8 cellular contexts compared by ENCODE assay signal in genomic region chr11:57426754-57427691, GRCh38. TPM values are rescaled to one million over a fixed set of nuclear protein-coding genes. Genes with fewer than 3 reads are reported as not detected.
DNase-seq lines count a peak whose midpoint lies in the region; ATAC-seq and TF ChIP-seq lines count a peak whose summit lies in the region.

SLC43A3 (minus strand) TSS chr11:57427121; CDS start chr11:57426172, 949 bp downstream.

- peak in 1 of 2 donors; percentile 47 for TF ChIP-seq POLR2A in thyroid gland (IDR thresholded peaks at IDR 0.05)

- H3K9ac ChIP-seq in BLaER1 (peak within 1 kb of the TSS; percentile 90), SK-N-MC (ENCODE audit: insufficient read length) (no peak within 1 kb of the TSS), parathyroid adenoma (no peak within 1 kb of the TSS)

- peak within 1 kb of the TSS; percentile 53 for H2AFZ ChIP-seq in parathyroid adenoma

- peak within 1 kb of the TSS; percentile 94 for H3K27ac ChIP-seq in BLaER1
- H3K27ac ChIP-seq in SK-N-MC: no peak within 1 kb of the TSS
- H3K27ac ChIP-seq in parathyroid adenoma: peak within 1 kb of the TSS; percentile 72
- peak within 1 kb of the TSS; percentile 99 to 100 (median 99) for H3K27ac ChIP-seq in thyroid gland

- peak within 1 kb of the TSS; percentile 76 for H3K4me3 ChIP-seq in BLaER1
- peak within 1 kb of the TSS; percentile 36; the same call in 1 of the 2 replicates for H3K4me3 ChIP-seq in SK-N-MC
- H3K4me3 ChIP-seq in parathyroid adenoma (ENCODE audit: low read depth, low read length): peak within 1 kb of the TSS; percentile 25
- H3K4me3 ChIP-seq in thyroid gland (replicated peaks in 1 of 3): peak within 1 kb of the TSS in 2 of 3 donors; percentile 8 to 42

- intact Hi-C loops in head of caudate nucleus (cut with DNase I) (no loop called here), thyroid gland (cut with DNase I) (no loop called here)

- TF ChIP-seq CTCF in parathyroid adenoma (IDR thresholded peaks at IDR 0.05) (no peak), thyroid gland (IDR thresholded peaks at IDR 0.05) (no peak)

- H3K27me3 ChIP-seq in BLaER1 (no peaks in the 10 kb centered on the region), parathyroid adenoma (ENCODE audit: control insufficient read depth, insufficient read depth, low read length) (no peaks in the 10 kb centered on the region), thyroid gland (no peaks in the 10 kb centered on the region)

- H3K4me2 ChIP-seq in BLaER1: peak within 1 kb of the TSS; percentile 100
- peak within 1 kb of the TSS; percentile 49 for H3K4me2 ChIP-seq in parathyroid adenoma (ENCODE audit: low read length)

- H3K4me1 ChIP-seq in BLaER1 (peaks cover 50% of the 10 kb centered on the region), parathyroid adenoma (no peaks in the 10 kb centered on the region), thyroid gland (peaks cover 75 to 92% of the 10 kb centered on the region in 2 donors)

- ATAC-seq in HG03460 (IDR thresholded peaks at IDR 0.05; ENCODE audit: unreplicated experiment): peak; percentile 60

- peak; percentile 29 for DNase-seq in GM19240 (ENCODE audit: insufficient read length, low spot score)
- no peak for DNase-seq in SK-N-MC (ENCODE audit: low read depth, low spot score)
- DNase-seq in activated naive CD4-positive, alpha-beta T cell treated with anti-CD3 and anti-CD28 coated beads, Interleukin-2, amount 50 U/mL, for 16 hours: peak; percentile 86
- peak in 38 of 42 donors; percentile 25 to 75 (median 48) for DNase-seq in head of caudate nucleus
- DNase-seq in thyroid gland: peak; percentile 66 to 79

- 8 to 34% methylated on average over 36 to 39 of the region's 45 CpGs for WGBS in thyroid gland, 2 donors

- H3K79me2 ChIP-seq in parathyroid adenoma: no peaks in the 10 kb centered on the region

- H3K9me3 ChIP-seq in BLaER1 (no peaks in the 10 kb centered on the region), SK-N-MC (ENCODE audit: low read depth, low read length) (no peaks in the 10 kb centered on the region), parathyroid adenoma (ENCODE audit: control insufficient read depth, low read length) (no peaks in the 10 kb centered on the region), thyroid gland (no peaks in the 10 kb centered on the region)

- H3K36me3 ChIP-seq in BLaER1 (peaks cover 35% of the 10 kb centered on the region), SK-N-MC (ENCODE audit: insufficient read depth, low read length) (no peaks in the 10 kb centered on the region), parathyroid adenoma (ENCODE audit: control insufficient read depth, insufficient read depth, low read length) (no peaks in the 10 kb centered on the region), thyroid gland (no peaks in the 10 kb centered on the region)

- peaks cover 26% of the 10 kb centered on the region for H4K20me1 ChIP-seq in BLaER1

RNA-seq across cellular contexts. Expression of gene SLC43A3, which starts in this region (rescaled TPM):
- 100 to 1,000 TPM; 124 to 321 (median 218) TPM for total RNA-seq in thyroid gland

Comparison
In these comparisons a context has a peak if more than half of its experiments do, and no peak if none do; other contexts are left out.
1. H3K4me3 ChIP-seq: peak in every context shown above with its lines; median percentile 76 in BLaER1; 36 in SK-N-MC; 25 in parathyroid adenoma; 25 in thyroid gland.